Comparison of ENCODE assay signal across 8 cellular contexts in the genomic region with DNA sequence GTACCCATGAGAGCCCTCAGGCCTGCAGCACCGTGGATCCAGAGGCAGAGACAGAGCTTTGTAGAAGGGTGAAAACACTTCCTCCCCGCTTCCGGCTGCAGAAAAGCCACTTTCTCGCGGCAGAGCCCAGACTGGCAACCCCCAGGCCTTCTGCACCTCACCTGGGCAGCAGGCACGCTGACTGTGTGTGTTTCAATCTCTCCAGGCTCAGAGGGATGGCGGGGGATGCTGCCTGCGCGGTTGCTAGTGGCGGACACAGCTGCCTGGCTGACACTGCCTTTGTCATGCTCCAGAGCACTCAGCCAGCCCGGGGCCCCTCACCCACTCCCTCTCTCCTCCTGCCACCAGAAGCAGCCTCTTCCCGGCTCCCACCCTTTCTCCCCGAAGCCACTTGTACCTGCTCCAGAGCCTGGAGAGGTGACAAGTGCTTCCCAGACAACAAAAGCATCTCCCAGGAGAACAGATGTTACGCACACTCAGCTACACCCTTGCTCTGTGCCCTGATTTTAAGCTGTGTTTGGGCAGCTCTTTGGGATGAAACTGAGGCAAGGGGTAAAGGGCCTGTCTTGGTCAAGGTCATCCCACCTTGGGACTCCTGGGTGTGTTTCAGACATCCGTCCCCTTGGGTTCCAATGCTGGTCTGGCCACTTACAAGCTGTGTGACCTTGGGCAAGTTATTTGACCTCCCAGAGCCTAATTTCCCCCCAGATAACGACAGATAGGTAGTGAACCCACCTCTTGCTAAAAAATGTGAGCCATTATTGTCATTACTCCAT. TPM values are rescaled to one million over a fixed set of nuclear protein-coding genes. Genes with fewer than 3 reads are reported as not detected.
DNase-seq lines count a peak whose midpoint lies in the region; ATAC-seq and TF ChIP-seq lines count a peak whose summit lies in the region.

No MANE protein-coding gene starts in this region.

- H3K4me1 Mint-ChIP-seq in Calu3 (ENCODE audit: low read depth, unreplicated experiment) = peaks cover 30% of the 10 kb centered on the region

- peaks cover 2% of the 10 kb centered on the region for H3K4me1 ChIP-seq in fibroblast of lung (ENCODE audit: control insufficient read depth, extremely low read depth, insufficient read depth, low read length)

- H3K4me3 ChIP-seq in fibroblast of lung (replicated peaks in 1 of 4; ENCODE audit: control extremely low read depth in 1 of 4, insufficient read depth in 1 of 4, low read depth in 3 of 4, low read length in 4 of 4) (peak overlapping the region; percentile 45 to 60 (median 58)), retinal pigment epithelial cell (ENCODE audit: low read length) (peak overlapping the region; percentile 48)

- DNase-seq in Calu3 = no peak
- peak; percentile 70 for DNase-seq in NCI-H1105 treated with DMSO at 0.1 percent for 48 hours (lab: John Stamatoyannopoulos, UW)
- peak; percentile 44 for DNase-seq in activated CD8-positive, alpha-beta memory T cell treated with anti-CD3 and anti-CD28 coated beads, Interleukin-2, amount 50 U/mL, for 4 hours
- DNase-seq in fibroblast of lung (ENCODE audit: low read depth in 2 of 2) = no peak
- no peak for DNase-seq in retinal pigment epithelial cell (ENCODE audit: low read depth)
- no peak for DNase-seq in UCSD-AML1 (lab: John Stamatoyannopoulos, UW; ENCODE audit: unreplicated experiment)

- peak overlapping the region; percentile 6 for H3K27ac Mint-ChIP-seq in Calu3 (ENCODE audit: unreplicated experiment)

- no peaks in the 10 kb centered on the region for H3K36me3 ChIP-seq in fibroblast of lung (ENCODE audit: control insufficient read depth, insufficient read depth, low read length)

- peak overlapping the region; percentile 58 for H3K4me3 Mint-ChIP-seq in Calu3 (ENCODE audit: low read depth, unreplicated experiment)

- no peak overlapping the region for H2AFZ ChIP-seq in fibroblast of lung (ENCODE audit: low read length)

- H3K36me3 Mint-ChIP-seq in Calu3 (ENCODE audit: insufficient read depth, unreplicated experiment) = peaks cover 12% of the 10 kb centered on the region

- no peaks in the 10 kb centered on the region for H3K27me3 Mint-ChIP-seq in Calu3 (ENCODE audit: unreplicated experiment)

- CTCF ChIA-PET in Calu3 (lab: Charles Lee) = interaction anchor here (1.4 to 1.5 kb wide), 2 partner anchors 16 to 23 kb away, joined by 3 to 4 read pairs; no protein-coding TSS in a partner anchor

- no peaks in the 10 kb centered on the region for H4K20me1 ChIP-seq in fibroblast of lung (ENCODE audit: control insufficient read depth, extremely low read depth, insufficient read depth, low read length)

- no peak for TF ChIP-seq CTCF in Calu3 (IDR thresholded peaks at IDR 0.05; ENCODE audit: unreplicated experiment)
- no peak for TF ChIP-seq CTCF in fibroblast of lung (conservative IDR thresholded peaks at IDR 0.05 in 1 of 2, IDR thresholded peaks at IDR 0.05 in 1 of 2; ENCODE audit: low read depth in 1 of 2, low read length in 2 of 2)
- TF ChIP-seq CTCF in retinal pigment epithelial cell (conservative IDR thresholded peaks at IDR 0.05; ENCODE audit: low read depth, low read length) = no peak

- H3K9me3 ChIP-seq in fibroblast of lung (ENCODE audit: control insufficient read depth, insufficient read depth, low read depth, low read length) = no peaks in the 10 kb centered on the region

- intact Hi-C loops in Calu3 (cut with micrococcal nuclease; ENCODE audit: unreplicated experiment) = no loop called here

- ATAC-seq in HG03196 (IDR thresholded peaks at IDR 0.05; ENCODE audit: unreplicated experiment) (no peak), GM21825 (IDR thresholded peaks at IDR 0.05; ENCODE audit: unreplicated experiment) (no peak)

- no peaks in the 10 kb centered on the region for H3K9me3 Mint-ChIP-seq in Calu3 (ENCODE audit: low read depth, unreplicated experiment)

- no TSS peak for BruUV-seq in Calu3 (replicated peaks; lab: Mats Ljungman, UMichigan)

- peak overlapping the region; percentile 68 for H3K4me2 ChIP-seq in fibroblast of lung (ENCODE audit: extremely low read depth, insufficient read depth, low read length)

- no peaks in the 10 kb centered on the region for H3K27me3 ChIP-seq in fibroblast of lung (ENCODE audit: control insufficient read depth, insufficient read depth, low read length)

- no peaks in the 10 kb centered on the region for H3K79me2 ChIP-seq in fibroblast of lung (ENCODE audit: control insufficient read depth, insufficient read depth, low read length)

- peak overlapping the region; percentile 82 for H3K27ac ChIP-seq in fibroblast of lung (ENCODE audit: insufficient read depth, low read length)

- peak overlapping the region; percentile 45 for H3K9ac ChIP-seq in fibroblast of lung (ENCODE audit: insufficient read depth, low read length)

RNA-seq across cellular contexts. Expression of gene GLIS2, which starts 9.2 kb away (rescaled TPM):
- 22.1 and 24.5 TPM in 2 replicates for total RNA-seq in Calu3 (2022)
- total RNA-seq in fibroblast of lung = 2.6 and 4.0 TPM in 2 replicates
- 5.6 and 6.0 TPM in 2 replicates for polyA plus RNA-seq in fibroblast of lung
- 18.6 and 23.8 TPM in 2 replicates for polyA plus RNA-seq in fibroblast of lung (2012)
- 23.4 and 23.6 TPM in 2 replicates for polyA minus RNA-seq in fibroblast of lung (ENCODE audit: low replicate concordance)

RNA-seq across cellular contexts. Expression of gene TFAP4, which starts 33.8 kb away (rescaled TPM):
- total RNA-seq in Calu3 (2022) (31.4 and 31.9 TPM in 2 replicates), fibroblast of lung (8.2 and 8.9 TPM in 2 replicates)
- polyA plus RNA-seq in fibroblast of lung = 3.5 and 6.6 TPM in 2 replicates
- 6.8 and 9.5 TPM in 2 replicates for polyA plus RNA-seq in fibroblast of lung (2012)
- 7.0 and 9.8 TPM in 2 replicates for polyA minus RNA-seq in fibroblast of lung (ENCODE audit: low replicate concordance)

RNA-seq across cellular contexts. Expression of gene PAM16, which starts 44.5 kb away (rescaled TPM):
- total RNA-seq in Calu3 (2022) = 72.7 and 85.3 TPM in 2 replicates
- 24.4 and 34.3 TPM in 2 replicates for total RNA-seq in fibroblast of lung
- polyA plus RNA-seq in fibroblast of lung = 14.8 and 19.9 TPM in 2 replicates
- polyA plus RNA-seq in fibroblast of lung (2012) = 28.6 and 37.1 TPM in 2 replicates
- polyA minus RNA-seq in fibroblast of lung (ENCODE audit: low replicate concordance) = 9.2 and 9.5 TPM in 2 replicates

Comparison
In these comparisons a context has a peak if more than half of its experiments do, and no peak if none do; other contexts are left out.
1. DNase-seq: peak in NCI-H1105 treated with DMSO at 0.1 percent for 48 hours (single experiment) and activated CD8-positive, alpha-beta memory T cell treated with anti-CD3 and anti-CD28 coated beads, Interleukin-2, amount 50 U/mL, for 4 hours (single experiment); none in Calu3 (single experiment), fibroblast of lung (0 of 2), retinal pigment epithelial cell (single experiment) and UCSD-AML1 (single experiment).